23 cellular contexts compared by ENCODE assay signal in genomic region chr14:58792421-58792820, GRCh38.
"Had no signal": no experiment of that assay in that cellular context is flagged by ENCODE, and none has a peak within 500 bp of the region (broad histone marks: within the 10 kb centered on the region; RNA-seq: fewer than 3 reads in every experiment).

No MANE protein-coding gene starts in this region.

- H3K27ac Mint-ChIP-seq: activated B cell treated with CpG ODN at 0.5 μM for 24 hours; activated CD4-positive, alpha-beta T cell treated with anti-CD3 and anti-CD28 coated beads for 36 hours; activated naive CD8-positive, alpha-beta T cell; activated T-helper 2 cell treated with anti-CD3 and anti-CD28 coated beads, Interferon-gamma antibody, Interleukin-2, Interleukin-4, amounts not matched to agents 10 μg/mL and 5 μg/mL and 100 μg/mL, durations not matched to agents 14 hours and 24 hours and 36 hours; endodermal cell; naive thymus-derived CD8-positive, alpha-beta T cell; stimulated activated naive CD8-positive, alpha-beta T cell treated with anti-CD3 and anti-CD28 coated beads, Interleukin-15, Interleukin-2, amounts not matched to agents 100 ng/mL and 50 ng/mL, for 24 hours; T-helper 17 cell had no signal

- ATAC-seq: activated CD4-positive, alpha-beta T cell treated with anti-CD3 and anti-CD28 coated beads for 36 hours; activated T-cell treated with anti-CD3 and anti-CD28 coated beads, Interleukin-2, amount 50 U/mL, for 4 hours; left lobe of liver; naive thymus-derived CD8-positive, alpha-beta T cell; right cardiac atrium; T-helper 17 cell; upper lobe of right lung had no signal

- H3K36me3 Mint-ChIP-seq: activated naive CD8-positive, alpha-beta T cell; naive thymus-derived CD8-positive, alpha-beta T cell had no signal

- H3K4me1 Mint-ChIP-seq: activated B cell treated with CpG ODN at 0.5 μM for 24 hours; activated CD4-positive, alpha-beta T cell treated with anti-CD3 and anti-CD28 coated beads for 36 hours; naive thymus-derived CD8-positive, alpha-beta T cell; T-helper 17 cell had no signal

- H3K9me3 Mint-ChIP-seq: activated B cell treated with CpG ODN at 0.5 μM for 24 hours; activated T-cell treated with anti-CD3 and anti-CD28 coated beads, Interleukin-2, amount 50 U/mL, for 4 hours; activated T-helper 2 cell treated with anti-CD3 and anti-CD28 coated beads, Interferon-gamma antibody, Interleukin-2, Interleukin-4, amounts not matched to agents 10 μg/mL and 5 μg/mL and 100 μg/mL, durations not matched to agents 14 hours and 24 hours and 36 hours; endodermal cell; stimulated activated naive CD8-positive, alpha-beta T cell treated with anti-CD3 and anti-CD28 coated beads, Interleukin-15, Interleukin-2, amounts not matched to agents 100 ng/mL and 50 ng/mL, for 24 hours had no signal

- DNase-seq: activated B cell treated with CpG ODN at 0.5 μM for 24 hours; activated CD4-positive, alpha-beta T cell treated with anti-CD3 and anti-CD28 coated beads for 36 hours; activated CD4-positive, alpha-beta T cell treated with anti-CD3 and anti-CD28 coated beads, Interleukin-2, amount 50 U/mL, for 4 hours; activated CD8-positive, alpha-beta memory T cell treated with anti-CD3 and anti-CD28 coated beads for 24 hours; activated CD8-positive, alpha-beta memory T cell treated with anti-CD3 and anti-CD28 coated beads, Interleukin-2, amount 50 U/mL, for 48 hours; activated naive CD4-positive, alpha-beta T cell; activated T-cell treated with anti-CD3 and anti-CD28 coated beads, Interleukin-2, amount 50 U/mL, for 4 hours; cortex of kidney; endodermal cell; esophagus squamous epithelium; kidney; naive thymus-derived CD8-positive, alpha-beta T cell; right cardiac atrium; stimulated activated CD4-positive, alpha-beta T cell treated with anti-CD3 and anti-CD28 coated beads, Interleukin-12 subunit alpha, Interleukin-12 subunit beta, amount 100 ng/mL, for 4 hours; substantia nigra; SW 1271; T-helper 17 cell; thyroid gland; upper lobe of right lung had no signal

- H3K4me3 Mint-ChIP-seq: activated B cell treated with CpG ODN at 0.5 μM for 24 hours; activated CD4-positive, alpha-beta T cell treated with anti-CD3 and anti-CD28 coated beads for 36 hours; activated naive CD8-positive, alpha-beta T cell; activated T-cell treated with anti-CD3 and anti-CD28 coated beads, Interleukin-2, amount 50 U/mL, for 4 hours; endodermal cell; naive thymus-derived CD8-positive, alpha-beta T cell; stimulated activated naive CD8-positive, alpha-beta T cell treated with anti-CD3 and anti-CD28 coated beads, Interleukin-15, Interleukin-2, amounts not matched to agents 100 ng/mL and 50 ng/mL, for 24 hours; T-helper 17 cell had no signal
